23 cellular contexts compared by ENCODE assay signal in genomic region chr18:23897733-23898132, GRCh38.
"Had no signal": no experiment of that assay in that cellular context is flagged by ENCODE, and none has a peak within 500 bp of the region (broad histone marks: within the 10 kb centered on the region; RNA-seq: fewer than 3 reads in every experiment).

No MANE protein-coding gene starts in this region.

- DNase-seq: natural killer cell; occipital lobe; ovary; posterior cingulate gyrus; psoas muscle; right cardiac atrium; right lobe of liver; sigmoid colon; small intestine; stimulated activated CD4-positive, alpha-beta T cell treated with anti-CD3 and anti-CD28 coated beads, Interleukin-15, amount 100 ng/mL, for 24 hours; stimulated activated CD4-positive, alpha-beta T cell treated with anti-CD3 and anti-CD28 coated beads, Interleukin-2, amount 100 ng/mL, for 24 hours; stimulated activated CD4-positive, alpha-beta T cell treated with anti-CD3 and anti-CD28 coated beads, Interleukin-2, amount 100 ng/mL, for 48 hours; stimulated activated CD4-positive, alpha-beta T cell treated with anti-CD3 and anti-CD28 coated beads, Interleukin-4, amount 100 ng/mL, for 24 hours; stimulated activated naive B cell treated with anti-CD40 and anti-IgM and Interleukin-4, amounts not matched to agents 10 μg/mL and 1 μg/mL and 100 μg/mL, for 72 hours; stimulated activated naive CD4-positive, alpha-beta T cell treated with Interleukin-2 at 50 U/mL for 16 hours; stomach; thyroid gland; upper lobe of left lung had no signal

- H3K27me3 ChIP-seq: neural progenitor cell, ovary, right lobe of liver, sigmoid colon, stomach, thyroid gland, tibial nerve, upper lobe of left lung, vagina had no signal

- H3K9me3 ChIP-seq: ovary, psoas muscle, right lobe of liver, sigmoid colon, stomach, thoracic aorta, thyroid gland, tibial nerve, upper lobe of left lung, vagina had no signal

- H3K27ac ChIP-seq: neural progenitor cell, ovary, parathyroid adenoma, psoas muscle, right lobe of liver, sigmoid colon, stomach, thoracic aorta, thyroid gland, tibial nerve, upper lobe of left lung, vagina had no signal

- H3K36me3 ChIP-seq: neural progenitor cell, ovary, right lobe of liver, sigmoid colon, thoracic aorta, thyroid gland had no signal

- H3K4me3 ChIP-seq: neural progenitor cell, ovary, psoas muscle, right lobe of liver, sigmoid colon, stomach, thoracic aorta, thyroid gland, tibial nerve, upper lobe of left lung, vagina had no signal
